ENCODE assay signal across 8 cellular contexts in the genomic region with DNA sequence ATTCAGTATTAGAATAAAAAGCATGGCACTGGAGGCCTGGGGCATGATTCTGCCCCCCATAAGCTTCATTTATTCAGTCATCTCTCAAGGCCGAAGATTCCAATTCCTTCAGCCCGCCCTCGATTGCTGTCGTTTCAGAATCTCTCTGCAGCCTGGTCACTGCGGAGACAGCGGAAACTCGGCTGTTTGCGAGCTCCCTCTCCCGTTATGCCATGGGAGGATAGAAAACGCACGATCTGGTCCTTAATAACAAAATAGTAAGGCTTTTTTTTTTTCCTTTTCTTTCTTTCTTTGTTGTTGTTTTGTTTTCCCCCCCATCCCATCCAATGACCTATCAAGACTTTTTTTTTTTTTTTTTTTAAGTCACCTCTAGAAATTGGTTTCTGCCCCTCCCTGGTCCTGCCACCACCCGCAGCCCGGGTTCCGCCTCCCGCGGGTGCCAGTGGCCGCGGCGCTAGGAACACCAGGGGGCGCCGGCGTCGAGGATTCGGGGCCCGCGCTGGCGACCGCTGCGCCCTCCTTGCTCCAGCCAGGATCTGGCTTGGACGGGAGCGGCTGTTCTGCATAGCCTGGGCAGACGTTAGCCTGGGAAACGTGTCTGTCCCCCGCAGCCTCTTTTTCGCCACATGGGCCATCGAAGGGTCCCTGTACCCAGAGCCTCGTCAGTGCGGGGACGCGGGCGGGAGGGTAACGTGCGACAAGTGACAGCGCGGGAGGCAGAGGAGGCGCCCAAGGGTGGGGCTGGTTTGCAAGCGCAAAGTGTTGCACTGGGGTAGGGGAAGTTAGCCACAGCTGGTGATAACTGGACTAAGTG. TPM values are rescaled to one million over a fixed set of nuclear protein-coding genes. Genes with fewer than 3 reads are reported as not detected.
DNase-seq lines count a peak whose midpoint lies in the region; ATAC-seq, FAIRE-seq and TF ChIP-seq lines count a peak whose summit lies in the region.

No MANE protein-coding gene starts in this region.

- peak; percentile 44 to 72 for TF ChIP-seq RAD21 in A549 (conservative IDR thresholded peaks at IDR 0.05 in 1 of 2, IDR thresholded peaks at IDR 0.05 in 1 of 2)

- peak overlapping the region; percentile 99 for H3K4me2 ChIP-seq in A549

- no peaks in the 10 kb centered on the region for H3K36me3 Mint-ChIP-seq in activated CD4-positive, alpha-beta T cell treated with anti-CD3 and anti-CD28 coated beads for 36 hours (ENCODE audit: low read depth)

- POLR2A ChIA-PET in A549 (lab: Yijun Ruan, JAX) = no interaction called here
- POLR2A ChIA-PET in activated CD4-positive, alpha-beta T cell treated with anti-CD3 and anti-CD28 coated beads for 36 hours (lab: Charles Lee) = no interaction called here

- FAIRE-seq in A549 (lab: Jason Lieb, UNC) = no peak

- ATAC-seq in A549 = peak; percentile 98 to 99
- peak; percentile 60 for ATAC-seq in GM18858 (IDR thresholded peaks at IDR 0.05; ENCODE audit: unreplicated experiment)
- ATAC-seq in HG03135 (IDR thresholded peaks at IDR 0.05; ENCODE audit: unreplicated experiment) = peak; percentile 89
- ATAC-seq in activated CD4-positive, alpha-beta T cell treated with anti-CD3 and anti-CD28 coated beads for 36 hours = peak; percentile 95
- peak; percentile 100 for ATAC-seq in left lung

- peaks cover 10 to 70% of the 10 kb centered on the region in 2 donors for H3K27me3 ChIP-seq in left lung

- peak overlapping the region; percentile 44 for H3K4me3 ChIP-seq in A549
- H3K4me3 ChIP-seq in coronary artery = peak overlapping the region; percentile 55
- H3K4me3 ChIP-seq in left lung = peak overlapping the region in 1 of 2 donors; percentile 17

- H3K4me3 Mint-ChIP-seq in activated CD4-positive, alpha-beta T cell treated with anti-CD3 and anti-CD28 coated beads for 36 hours = peak overlapping the region; percentile 20

- no peaks in the 10 kb centered on the region for H3K4me1 ChIP-seq in A549
- H3K4me1 ChIP-seq in left lung = peaks cover 0 to 4% of the 10 kb centered on the region in 2 donors

- peak; percentile 77 for TF ChIP-seq CTCF in A549 (IDR thresholded peaks at IDR 0.05)
- TF ChIP-seq CTCF in coronary artery (IDR thresholded peaks at IDR 0.05) = peak; percentile 55
- peak; percentile 75 to 80 for TF ChIP-seq CTCF in left lung (IDR thresholded peaks at IDR 0.05)

- no peak for TF ChIP-seq POLR2A in A549 (IDR thresholded peaks at IDR 0.05; ENCODE audit: low read length)

- CTCF ChIA-PET in A549 (lab: Yijun Ruan, JAX) = interaction anchor here (0.6 to 9.3 kb wide), 34 partner anchors 8 to 1863 kb away, joined by 3 to 108 read pairs (median 4); a partner anchor contains a TSS
- CTCF ChIA-PET in activated CD4-positive, alpha-beta T cell treated with anti-CD3 and anti-CD28 coated beads for 36 hours (lab: Charles Lee) = interaction anchor here (0.6 to 5.7 kb wide), 20 partner anchors 8 to 1287 kb away, joined by 3 to 130 read pairs (median 4); a partner anchor contains a TSS

- DNase-seq in A549 (ENCODE audit: low read depth in 1 of 2, low spot score in 1 of 2) = peak; percentile 55 to 61
- peak; percentile 74 for DNase-seq in NCI-H345 (lab: John Stamatoyannopoulos, UW)
- peak; percentile 82 for DNase-seq in activated CD4-positive, alpha-beta T cell treated with anti-CD3 and anti-CD28 coated beads for 36 hours
- no peak for DNase-seq in coronary artery (ENCODE audit: low spot score)
- peak; percentile 66 to 92 for DNase-seq in left lung
- DNase-seq in stimulated activated CD4-positive, alpha-beta T cell treated with anti-CD3 and anti-CD28 coated beads, Interleukin-4, amount 100 ng/mL, for 4 hours = peak; percentile 46 to 77

- no peaks in the 10 kb centered on the region for H3K9me3 Mint-ChIP-seq in activated CD4-positive, alpha-beta T cell treated with anti-CD3 and anti-CD28 coated beads for 36 hours (ENCODE audit: low read depth)

- TF ChIP-seq EP300 in A549 (IDR thresholded peaks at IDR 0.05) = no peak

- H3K27ac Mint-ChIP-seq in activated CD4-positive, alpha-beta T cell treated with anti-CD3 and anti-CD28 coated beads for 36 hours = no peak overlapping the region

- H3K27ac ChIP-seq in A549 (no peak overlapping the region; a peak in 1 of 6 replicates), coronary artery (no peak overlapping the region), left lung (no peak overlapping the region)

- intact Hi-C loops in activated CD4-positive, alpha-beta T cell treated with anti-CD3 and anti-CD28 coated beads for 36 hours (cut with DNase I, micrococcal nuclease) = loop anchor here (1.0 to 5.0 kb wide), 5 partner anchors 51 to 514 kb away; a partner anchor contains a TSS
- intact Hi-C loops in left lung (cut with DNase I) = loop anchor here in 1 of 2 donors (5.0 kb wide), 1 partner anchor 94 kb away; no protein-coding TSS in a partner anchor

- H3K9me3 ChIP-seq in A549 (no peaks in the 10 kb centered on the region), left lung (no peaks in the 10 kb centered on the region)

- no peaks in the 10 kb centered on the region for H3K4me1 Mint-ChIP-seq in activated CD4-positive, alpha-beta T cell treated with anti-CD3 and anti-CD28 coated beads for 36 hours

- no peaks in the 10 kb centered on the region for H3K36me3 ChIP-seq in left lung

- 8% methylated on average over 18 of the region's 47 CpGs for WGBS in A549 (ENCODE audit: missing lambda C conversion rate)

- peaks cover 42% of the 10 kb centered on the region for H3K27me3 Mint-ChIP-seq in activated CD4-positive, alpha-beta T cell treated with anti-CD3 and anti-CD28 coated beads for 36 hours

TF ChIP-seq in A549, 52 proteins besides CTCF, POLR2A, EP300 and RAD21:
- TF ChIP-seq BHLHE40 (IDR thresholded peaks at IDR 0.05; ENCODE audit: low read depth, low read length) (no peak), MAZ (IDR thresholded peaks at IDR 0.05; ENCODE audit: borderline replicate concordance, low read depth, low read length) (no peak), TP53 (CRISPR knock-in tag; IDR thresholded peaks at IDR 0.05) (no peak), EHMT2 (IDR thresholded peaks at IDR 0.05; ENCODE audit: low read depth) (no peak), JUN (IDR thresholded peaks at IDR 0.05) (no peak), SMC3 (IDR thresholded peaks at IDR 0.05) (peak; percentile 75), POLR2AphosphoS2 (conservative IDR thresholded peaks at IDR 0.05; ENCODE audit: low read length) (no peak)
- TF ChIP-seq, protein P1, sequence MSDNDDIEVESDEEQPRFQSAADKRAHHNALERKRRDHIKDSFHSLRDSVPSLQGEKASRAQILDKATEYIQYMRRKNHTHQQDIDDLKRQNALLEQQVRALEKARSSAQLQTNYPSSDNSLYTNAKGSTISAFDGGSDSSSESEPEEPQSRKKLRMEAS (IDR thresholded peaks at IDR 0.05) = peak; percentile 21; the same call in 1 of the 2 replicates
- TF ChIP-seq, protein P2, sequence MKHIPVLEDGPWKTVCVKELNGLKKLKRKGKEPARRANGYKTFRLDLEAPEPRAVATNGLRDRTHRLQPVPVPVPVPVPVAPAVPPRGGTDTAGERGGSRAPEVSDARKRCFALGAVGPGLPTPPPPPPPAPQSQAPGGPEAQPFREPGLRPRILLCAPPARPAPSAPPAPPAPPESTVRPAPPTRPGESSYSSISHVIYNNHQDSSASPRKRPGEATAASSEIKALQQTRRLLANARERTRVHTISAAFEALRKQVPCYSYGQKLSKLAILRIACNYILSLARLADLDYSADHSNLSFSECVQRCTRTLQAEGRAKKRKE (CRISPR knock-in tag; IDR thresholded peaks at IDR 0.05; ENCODE audit: low read depth) = no peak

RNA-seq across cellular contexts. Expression of a gene that starts 10.0 kb away (rescaled TPM):
- not detected in 2 replicates for polyA plus RNA-seq in A549 (2011; rRNA removed)
- polyA plus RNA-seq in A549 (2012; cell fraction: cytosol; rRNA removed) = not detected in 2 replicates
- not detected in 2 replicates for polyA plus RNA-seq in A549 (2012; cell fraction: nucleus; rRNA removed)
- not detected in 3 replicates for polyA plus RNA-seq in A549 (2017; fragmentation: RNase III; extraction: RNeasy Plus Mini Kit Qiagen cat#74134 plus additional on column Dnase treatment)
- not detected in 2 replicates for polyA minus RNA-seq in A549 (2011; rRNA and poly(A)+ RNA removed)
- total RNA-seq in activated CD4-positive, alpha-beta T cell treated with anti-CD3 and anti-CD28 coated beads for 36 hours = not detected
- not detected for total RNA-seq in left lung

RNA-seq across cellular contexts. Expression of a gene that starts 35.2 kb away (rescaled TPM):
- polyA plus RNA-seq in A549 (2011; rRNA removed) (not detected in 2 replicates), A549 (2017; fragmentation: RNase III; extraction: RNeasy Plus Mini Kit Qiagen cat#74134 plus additional on column Dnase treatment) (not detected in 3 replicates)
- not detected in 2 replicates for polyA plus RNA-seq in A549 (2012; cell fraction: cytosol; rRNA removed)
- not detected in 2 replicates for polyA plus RNA-seq in A549 (2012; cell fraction: nucleus; rRNA removed)
- polyA minus RNA-seq in A549 (2011; rRNA and poly(A)+ RNA removed) = not detected in 2 replicates
- total RNA-seq in activated CD4-positive, alpha-beta T cell treated with anti-CD3 and anti-CD28 coated beads for 36 hours = not detected
- total RNA-seq in left lung = not detected

RNA-seq across cellular contexts. Expression of a gene that starts 50.7 kb away (rescaled TPM):
- 73.4 and 94.0 TPM in 2 replicates for polyA plus RNA-seq in A549 (2011; rRNA removed)
- 15.6 and 17.5 TPM in 2 replicates for polyA plus RNA-seq in A549 (2012; cell fraction: cytosol; rRNA removed)
- 18.3 and 24.8 TPM in 2 replicates for polyA plus RNA-seq in A549 (2012; cell fraction: nucleus; rRNA removed)
- 53.7 to 56.2 TPM (median 56.0 TPM) in 3 replicates for polyA plus RNA-seq in A549 (2017; fragmentation: RNase III; extraction: RNeasy Plus Mini Kit Qiagen cat#74134 plus additional on column Dnase treatment)
- 29.9 and 35.1 TPM in 2 replicates for polyA minus RNA-seq in A549 (2011; rRNA and poly(A)+ RNA removed)
- 100 to 1,000 TPM; 121 to 134 TPM for total RNA-seq in activated CD4-positive, alpha-beta T cell treated with anti-CD3 and anti-CD28 coated beads for 36 hours
- 100 to 1,000 TPM in 1 of 2 donors, 10 to 100 TPM in 1; 93.1 to 105 TPM for total RNA-seq in left lung
